ENCODE assay signal across 1 cellular context in genomic region chr15:27176785-27177406, GRCh38.
TF ChIP-seq lines count a peak whose summit lies in the region.

No MANE protein-coding gene starts in this region.

TF ChIP-seq in K562, 482 proteins besides CTCF, POLR2A, EP300 and RAD21 (continued from another document):
- no peak for TF ChIP-seq REST (CRISPR knock-in tag; IDR thresholded peaks at IDR 0.05; ENCODE audit: low read depth)
- no peak for TF ChIP-seq RHOXF2B (CRISPR knock-in tag; conservative IDR thresholded peaks at IDR 0.05)
- TF ChIP-seq, protein P1, sequence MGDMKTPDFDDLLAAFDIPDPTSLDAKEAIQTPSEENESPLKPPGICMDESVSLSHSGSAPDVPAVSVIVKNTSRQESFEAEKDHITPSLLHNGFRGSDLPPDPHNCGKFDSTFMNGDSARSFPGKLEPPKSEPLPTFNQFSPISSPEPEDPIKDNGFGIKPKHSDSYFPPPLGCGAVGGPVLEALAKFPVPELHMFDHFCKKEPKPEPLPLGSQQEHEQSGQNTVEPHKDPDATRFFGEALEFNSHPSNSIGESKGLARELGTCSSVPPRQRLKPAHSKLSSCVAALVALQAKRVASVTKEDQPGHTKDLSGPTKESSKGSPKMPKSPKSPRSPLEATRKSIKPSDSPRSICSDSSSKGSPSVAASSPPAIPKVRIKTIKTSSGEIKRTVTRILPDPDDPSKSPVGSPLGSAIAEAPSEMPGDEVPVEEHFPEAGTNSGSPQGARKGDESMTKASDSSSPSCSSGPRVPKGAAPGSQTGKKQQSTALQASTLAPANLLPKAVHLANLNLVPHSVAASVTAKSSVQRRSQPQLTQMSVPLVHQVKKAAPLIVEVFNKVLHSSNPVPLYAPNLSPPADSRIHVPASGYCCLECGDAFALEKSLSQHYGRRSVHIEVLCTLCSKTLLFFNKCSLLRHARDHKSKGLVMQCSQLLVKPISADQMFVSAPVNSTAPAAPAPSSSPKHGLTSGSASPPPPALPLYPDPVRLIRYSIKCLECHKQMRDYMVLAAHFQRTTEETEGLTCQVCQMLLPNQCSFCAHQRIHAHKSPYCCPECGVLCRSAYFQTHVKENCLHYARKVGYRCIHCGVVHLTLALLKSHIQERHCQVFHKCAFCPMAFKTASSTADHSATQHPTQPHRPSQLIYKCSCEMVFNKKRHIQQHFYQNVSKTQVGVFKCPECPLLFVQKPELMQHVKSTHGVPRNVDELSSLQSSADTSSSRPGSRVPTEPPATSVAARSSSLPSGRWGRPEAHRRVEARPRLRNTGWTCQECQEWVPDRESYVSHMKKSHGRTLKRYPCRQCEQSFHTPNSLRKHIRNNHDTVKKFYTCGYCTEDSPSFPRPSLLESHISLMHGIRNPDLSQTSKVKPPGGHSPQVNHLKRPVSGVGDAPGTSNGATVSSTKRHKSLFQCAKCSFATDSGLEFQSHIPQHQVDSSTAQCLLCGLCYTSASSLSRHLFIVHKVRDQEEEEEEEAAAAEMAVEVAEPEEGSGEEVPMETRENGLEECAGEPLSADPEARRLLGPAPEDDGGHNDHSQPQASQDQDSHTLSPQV (IDR thresholded peaks at IDR 0.05): no peak
- TF ChIP-seq ETV1 (tag; conservative IDR thresholded peaks at IDR 0.05; ENCODE audit: low read depth): no peak
- TF ChIP-seq POLR3A (IDR thresholded peaks at IDR 0.05; ENCODE audit: borderline replicate concordance, extremely low read depth, insufficient read depth, insufficient read length): no peak
- TF ChIP-seq CEBPG (CRISPR knock-in tag; IDR thresholded peaks at IDR 0.05): no peak
- TF ChIP-seq CEBPG (tag; conservative IDR thresholded peaks at IDR 0.05 in 1 of 2, IDR thresholded peaks at IDR 0.05 in 1 of 2): no peak
- peak; percentile 55; the same call in 1 of the 2 replicates for TF ChIP-seq CBFA2T3 (IDR thresholded peaks at IDR 0.05)
- peak; percentile 22; the same call in 1 of the 2 replicates for TF ChIP-seq CBFA2T2 (conservative IDR thresholded peaks at IDR 0.05)
- no peak for TF ChIP-seq NR2C2 (CRISPR knock-in tag; IDR thresholded peaks at IDR 0.05)
- no peak for TF ChIP-seq NR2C2 (tag; IDR thresholded peaks at IDR 0.05)
- no peak for TF ChIP-seq STAT5B (CRISPR knock-in tag; IDR thresholded peaks at IDR 0.05)
- TF ChIP-seq TRIM24 (IDR thresholded peaks at IDR 0.05): peak in 1 of 2 experiments; percentile 55; a peak in 3 of 4 replicates
- TF ChIP-seq, protein P2, sequence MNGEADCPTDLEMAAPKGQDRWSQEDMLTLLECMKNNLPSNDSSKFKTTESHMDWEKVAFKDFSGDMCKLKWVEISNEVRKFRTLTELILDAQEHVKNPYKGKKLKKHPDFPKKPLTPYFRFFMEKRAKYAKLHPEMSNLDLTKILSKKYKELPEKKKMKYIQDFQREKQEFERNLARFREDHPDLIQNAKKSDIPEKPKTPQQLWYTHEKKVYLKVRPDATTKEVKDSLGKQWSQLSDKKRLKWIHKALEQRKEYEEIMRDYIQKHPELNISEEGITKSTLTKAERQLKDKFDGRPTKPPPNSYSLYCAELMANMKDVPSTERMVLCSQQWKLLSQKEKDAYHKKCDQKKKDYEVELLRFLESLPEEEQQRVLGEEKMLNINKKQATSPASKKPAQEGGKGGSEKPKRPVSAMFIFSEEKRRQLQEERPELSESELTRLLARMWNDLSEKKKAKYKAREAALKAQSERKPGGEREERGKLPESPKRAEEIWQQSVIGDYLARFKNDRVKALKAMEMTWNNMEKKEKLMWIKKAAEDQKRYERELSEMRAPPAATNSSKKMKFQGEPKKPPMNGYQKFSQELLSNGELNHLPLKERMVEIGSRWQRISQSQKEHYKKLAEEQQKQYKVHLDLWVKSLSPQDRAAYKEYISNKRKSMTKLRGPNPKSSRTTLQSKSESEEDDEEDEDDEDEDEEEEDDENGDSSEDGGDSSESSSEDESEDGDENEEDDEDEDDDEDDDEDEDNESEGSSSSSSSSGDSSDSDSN (IDR thresholded peaks at IDR 0.05; ENCODE audit: borderline replicate concordance in 1 of 2, low read depth in 2 of 2, low read length in 2 of 2): no peak
- TF ChIP-seq ATF3 (IDR thresholded peaks at IDR 0.05): 0 out of 2 replicates have a peak, but pooled peaks have one; percentile 14
- TF ChIP-seq ATF3 (CRISPR knock-in tag; conservative IDR thresholded peaks at IDR 0.05): no peak
- TF ChIP-seq NBN (IDR thresholded peaks at IDR 0.05; ENCODE audit: low read depth): no peak
- TF ChIP-seq PHF21A (IDR thresholded peaks at IDR 0.05; ENCODE audit: borderline replicate concordance, low read depth): no peak
- TF ChIP-seq TEAD4 (IDR thresholded peaks at IDR 0.05; ENCODE audit: low read length): no peak
- TF ChIP-seq TEAD4 (CRISPR knock-in tag; IDR thresholded peaks at IDR 0.05; ENCODE audit: borderline replicate concordance): no peak
- TF ChIP-seq FOSL1 (tag; conservative IDR thresholded peaks at IDR 0.05): peak; percentile 76
